In genomic region chr2:102391530-102391929, GRCh38 we compare ENCODE assay signal across 26 cellular contexts. TPM values are rescaled to one million over a fixed set of nuclear protein-coding genes. Genes with fewer than 3 reads are reported as not detected.
DNase-seq lines count a peak whose midpoint lies in the region; ATAC-seq, FAIRE-seq and TF ChIP-seq lines count a peak whose summit lies in the region.
"Had no signal": no experiment of that assay in that cellular context is flagged by ENCODE, and none has a peak within 500 bp of the region (broad histone marks: within the 10 kb centered on the region; RNA-seq: fewer than 3 reads in every experiment).

No MANE protein-coding gene starts in this region.

- TF ChIP-seq EP300 in GM12878 (IDR thresholded peaks at IDR 0.05; ENCODE audit: borderline replicate concordance in 1 of 2, control insufficient read depth in 1 of 2, low read depth in 2 of 2, low read length in 2 of 2): no peak

- H3K4me1 ChIP-seq in Loucy (ENCODE audit: insufficient read depth, low read length, poor library complexity, severe bottlenecking) (peaks cover 50% of the 10 kb centered on the region), GM12878 (ENCODE audit: control insufficient read depth, insufficient read depth, low read length) (peaks cover 21% of the 10 kb centered on the region)
- H3K4me1 ChIP-seq: Caco-2, esophagus muscularis mucosa, right atrium auricular region, stomach, upper lobe of right lung had no signal

- H3K4me3 ChIP-seq in Loucy (ENCODE audit: low read length, poor library complexity, severe bottlenecking) (peak overlapping the region; percentile 6), GM12878 (no peak overlapping the region)
- H3K4me3 ChIP-seq: dorsolateral prefrontal cortex, esophagus muscularis mucosa, right atrium auricular region, stomach, upper lobe of right lung had no signal

- ATAC-seq in activated naive CD4-positive, alpha-beta T cell treated with anti-CD3 and anti-CD28 coated beads, Interleukin-2, amount 50 U/mL, for 72 hours: peak; percentile 22 to 46
- ATAC-seq in GM12878 (no peak), HG03159 (IDR thresholded peaks at IDR 0.05; ENCODE audit: unreplicated experiment) (no peak)
- ATAC-seq: left ventricle myocardium superior, upper lobe of right lung, WTC11 had no signal

- SMC1A ChIA-PET in GM12878 (lab: Charles Lee; ENCODE audit: uncharacterized antibody, unreplicated experiment): interaction anchor here (0.6 to 1.8 kb wide), 7 partner anchors 10 to 32 kb away, joined by 3 to 7 read pairs (median 3); no protein-coding TSS in a partner anchor

- no peaks in the 10 kb centered on the region for H3K9me2 ChIP-seq in Loucy (replicated peaks; ENCODE audit: low read depth, low read length)

- POLR2A ChIA-PET in GM12878 (lab: Charles Lee): no interaction called here

- no peak overlapping the region for H3K27ac Mint-ChIP-seq in activated naive CD4-positive, alpha-beta T cell treated with anti-CD3 and anti-CD28 coated beads, Interleukin-2, amount 50 U/mL, for 72 hours
- no peak overlapping the region for H3K27ac Mint-ChIP-seq in activated naive CD4-positive, alpha-beta T cell treated with anti-CD3 and anti-CD28 coated beads for 36 hours
- peak overlapping the region; percentile 1 for H3K27ac Mint-ChIP-seq in stimulated activated naive CD8-positive, alpha-beta T cell treated with anti-CD3 and anti-CD28 coated beads, Interleukin-15, Interleukin-2, amounts not matched to agents 100 ng/mL and 50 ng/mL, for 24 hours
- H3K27ac Mint-ChIP-seq: T-helper 1 cell treated with Interleukin-12 subunit alpha and Interleukin-12 subunit beta and Interleukin-4 antibody, amounts not matched to agents 30 μg/mL and 1 μg/mL, for 36 hours; WTC11 had no signal

- no peak for TF ChIP-seq CTCF in Loucy (conservative IDR thresholded peaks at IDR 0.05; ENCODE audit: low read length)
- no peak for TF ChIP-seq CTCF in GM12878 (IDR thresholded peaks at IDR 0.05 in 2 of 3, conservative IDR thresholded peaks at IDR 0.05 in 1 of 3; ENCODE audit: control insufficient read depth in 2 of 3, extremely low read depth in 1 of 3, insufficient read depth in 1 of 3, low read depth in 3 of 3, low read length in 3 of 3)

- WGBS in GM12878 (ENCODE audit: insufficient coverage, insufficient replicate concordance, low lambda C conversion rate, missing lambda C conversion rate): 88% methylated on average over 2 of the region's 2 CpGs

- RAD21 ChIA-PET in GM12878 (lab: Charles Lee; ENCODE audit: unreplicated experiment): no interaction called here

- peaks cover 2% of the 10 kb centered on the region; the same call in 1 of the 2 replicates for H3F3A ChIP-seq in Loucy (ENCODE audit: low read depth)

- no peaks in the 10 kb centered on the region for H4K20me1 ChIP-seq in Loucy (ENCODE audit: insufficient read depth, low read length, poor library complexity, severe bottlenecking)
- H4K20me1 ChIP-seq in GM12878 (ENCODE audit: control insufficient read depth, insufficient read depth): no peaks in the 10 kb centered on the region

- peaks cover 17% of the 10 kb centered on the region for H3K4me1 Mint-ChIP-seq in activated naive CD4-positive, alpha-beta T cell treated with anti-CD3 and anti-CD28 coated beads for 36 hours (ENCODE audit: low read depth)
- peaks cover 21% of the 10 kb centered on the region for H3K4me1 Mint-ChIP-seq in stimulated activated naive CD8-positive, alpha-beta T cell treated with anti-CD3 and anti-CD28 coated beads, Interleukin-15, Interleukin-2, amounts not matched to agents 100 ng/mL and 50 ng/mL, for 24 hours (ENCODE audit: low read depth)
- H3K4me1 Mint-ChIP-seq: WTC11 had no signal

- in situ Hi-C loops in GM12878 (cut with MboI): no loop called here

- H3K9me3 Mint-ChIP-seq in activated naive CD4-positive, alpha-beta T cell treated with anti-CD3 and anti-CD28 coated beads, Interleukin-2, amount 50 U/mL, for 72 hours: no peaks in the 10 kb centered on the region
- H3K9me3 Mint-ChIP-seq in activated naive CD4-positive, alpha-beta T cell treated with anti-CD3 and anti-CD28 coated beads for 36 hours: no peaks in the 10 kb centered on the region
- H3K9me3 Mint-ChIP-seq in stimulated activated naive CD8-positive, alpha-beta T cell treated with anti-CD3 and anti-CD28 coated beads, Interleukin-15, Interleukin-2, amounts not matched to agents 100 ng/mL and 50 ng/mL, for 24 hours: no peaks in the 10 kb centered on the region
- H3K9me3 Mint-ChIP-seq: T-helper 1 cell treated with Interleukin-12 subunit alpha and Interleukin-12 subunit beta and Interleukin-4 antibody, amounts not matched to agents 30 μg/mL and 1 μg/mL, for 36 hours had no signal

- no peak overlapping the region for H3K4me3 Mint-ChIP-seq in activated naive CD4-positive, alpha-beta T cell treated with anti-CD3 and anti-CD28 coated beads for 36 hours
- H3K4me3 Mint-ChIP-seq in stimulated activated naive CD8-positive, alpha-beta T cell treated with anti-CD3 and anti-CD28 coated beads, Interleukin-15, Interleukin-2, amounts not matched to agents 100 ng/mL and 50 ng/mL, for 24 hours: peak overlapping the region; percentile 1
- H3K4me3 Mint-ChIP-seq: T-helper 1 cell treated with Interleukin-12 subunit alpha and Interleukin-12 subunit beta and Interleukin-4 antibody, amounts not matched to agents 30 μg/mL and 1 μg/mL, for 36 hours; WTC11 had no signal

- CTCF ChIA-PET in activated naive CD4-positive, alpha-beta T cell treated with anti-CD3 and anti-CD28 coated beads for 36 hours (lab: Charles Lee): interaction anchor here (1.4 kb wide), 1 partner anchor 21 kb away, joined by 3 read pairs; no protein-coding TSS in a partner anchor
- CTCF ChIA-PET in GM12878 (lab: Yijun Ruan, JAX): interaction anchor here (0.6 to 1.1 kb wide), 3 partner anchors 43 to 1467 kb away, joined by 3 read pairs; no protein-coding TSS in a partner anchor

- peaks cover 20 to 45% of the 10 kb centered on the region in 2 donors for H3K36me3 Mint-ChIP-seq in activated naive CD4-positive, alpha-beta T cell treated with anti-CD3 and anti-CD28 coated beads, Interleukin-2, amount 50 U/mL, for 72 hours
- peaks cover 26% of the 10 kb centered on the region for H3K36me3 Mint-ChIP-seq in activated naive CD4-positive, alpha-beta T cell treated with anti-CD3 and anti-CD28 coated beads for 36 hours (ENCODE audit: low read depth)
- H3K36me3 Mint-ChIP-seq in stimulated activated naive CD8-positive, alpha-beta T cell treated with anti-CD3 and anti-CD28 coated beads, Interleukin-15, Interleukin-2, amounts not matched to agents 100 ng/mL and 50 ng/mL, for 24 hours (ENCODE audit: low read depth): peaks cover 60% of the 10 kb centered on the region
- H3K36me3 Mint-ChIP-seq: WTC11 had no signal

- H3K27me3 ChIP-seq in Loucy (ENCODE audit: insufficient read depth, low read length, poor library complexity, severe bottlenecking) (no peaks in the 10 kb centered on the region), GM12878 (replicated peaks in 1 of 2; ENCODE audit: control insufficient read depth in 2 of 2, insufficient read depth in 2 of 2, low read length in 1 of 2) (no peaks in the 10 kb centered on the region)
- H3K27me3 ChIP-seq: esophagus muscularis mucosa, right atrium auricular region, stomach, upper lobe of right lung had no signal

- TF ChIP-seq POLR2A in GM12878 (IDR thresholded peaks at IDR 0.05; ENCODE audit: low read depth, low read length): no peak

- H3K27me3 Mint-ChIP-seq in activated naive CD4-positive, alpha-beta T cell treated with anti-CD3 and anti-CD28 coated beads for 36 hours (ENCODE audit: low read depth): no peaks in the 10 kb centered on the region
- H3K27me3 Mint-ChIP-seq in stimulated activated naive CD8-positive, alpha-beta T cell treated with anti-CD3 and anti-CD28 coated beads, Interleukin-15, Interleukin-2, amounts not matched to agents 100 ng/mL and 50 ng/mL, for 24 hours: no peaks in the 10 kb centered on the region

- no peak overlapping the region for H3K27ac ChIP-seq in GM12878 (ENCODE audit: control insufficient read depth, insufficient read depth)
- H3K27ac ChIP-seq: dorsolateral prefrontal cortex, esophagus muscularis mucosa, right atrium auricular region, stomach, upper lobe of right lung had no signal

- H3K4me2 ChIP-seq in Loucy (ENCODE audit: low read depth, low read length, poor library complexity, severe bottlenecking) (peak overlapping the region; percentile 38), GM12878 (ENCODE audit: control insufficient read depth, insufficient read depth) (no peak overlapping the region)

- no TSS peak for BruUV-seq in GM12878 (replicated peaks; lab: Mats Ljungman, UMichigan)

- H3K9me3 ChIP-seq in Loucy (ENCODE audit: insufficient read depth, low read depth, low read length) (no peaks in the 10 kb centered on the region), GM12878 (replicated peaks; ENCODE audit: control insufficient read depth, insufficient read depth, low read length) (no peaks in the 10 kb centered on the region; the same call in 2 of the 3 replicates)
- H3K9me3 ChIP-seq: Caco-2, esophagus muscularis mucosa, right atrium auricular region, stomach, upper lobe of right lung had no signal

- no peak for FAIRE-seq in GM12878 (lab: Jason Lieb, UNC)

- TF ChIP-seq RAD21 in GM12878 (IDR thresholded peaks at IDR 0.05; ENCODE audit: insufficient read depth, low read depth, low read length): no peak

- H3K79me2 ChIP-seq in Loucy (ENCODE audit: insufficient read depth, low read length): no peaks in the 10 kb centered on the region
- H3K79me2 ChIP-seq in GM12878 (ENCODE audit: control insufficient read depth, insufficient read depth, low read length): no peaks in the 10 kb centered on the region

- H3K36me3 ChIP-seq in Loucy (ENCODE audit: insufficient read depth, low read length) (no peaks in the 10 kb centered on the region; the same call in 1 of the 2 replicates), GM12878 (ENCODE audit: control insufficient read depth in 2 of 2, insufficient read depth in 2 of 2, low read length in 1 of 2) (peaks cover 2% of the 10 kb centered on the region in 2 experiments; a peak in 2 of 4 replicates)
- H3K36me3 ChIP-seq: esophagus muscularis mucosa, right atrium auricular region, upper lobe of right lung had no signal

- no peak for DNase-seq in activated naive CD4-positive, alpha-beta T cell treated with anti-CD3 and anti-CD28 coated beads, Interleukin-2, amount 50 U/mL, for 72 hours (ENCODE audit: low spot score in 2 of 2)
- no peak for DNase-seq in activated naive CD4-positive, alpha-beta T cell treated with anti-CD3 and anti-CD28 coated beads for 36 hours
- DNase-seq in GM12878 (ENCODE audit: low read depth, low spot score) (peak; percentile 52), NCI-H1417 (lab: John Stamatoyannopoulos, UW) (no peak), mesenteric fat pad (ENCODE audit: low spot score) (no peak)
- DNase-seq: Caco-2, dorsolateral prefrontal cortex, EL, HCEC 1CT, Kasumi-1, left ventricle myocardium superior, NCI-H1417 treated with DMSO at 0.1 percent for 48 hours, NCI-H2171, NCI-H774, occipital lobe, SIG-M5, stomach, upper lobe of right lung had no signal

- intact Hi-C loops in activated naive CD4-positive, alpha-beta T cell treated with anti-CD3 and anti-CD28 coated beads for 36 hours (cut with micrococcal nuclease): loop anchor here (1.0 kb wide), 1 partner anchor 24 kb away; no protein-coding TSS in a partner anchor
- intact Hi-C loops in GM12878 (cut with micrococcal nuclease; ENCODE audit: unreplicated experiment): no loop called here

- H2AFZ ChIP-seq in Loucy (ENCODE audit: low read length) (no peak overlapping the region), GM12878 (ENCODE audit: control insufficient read depth, low read depth, low read length) (no peak overlapping the region)

- H3K9ac ChIP-seq in Loucy (ENCODE audit: low read depth, low read length, poor library complexity, severe bottlenecking) (peak overlapping the region; percentile 12), GM12878 (ENCODE audit: control insufficient read depth, insufficient read depth, low read length) (no peak overlapping the region)

RNA-seq across cellular contexts. Expression of gene IL18RAP, which starts 31.4 kb away (rescaled TPM):
- total RNA-seq in activated naive CD4-positive, alpha-beta T cell treated with anti-CD3 and anti-CD28 coated beads, Interleukin-2, amount 50 U/mL, for 72 hours: 1 to 10 TPM; 2.6 to 9.3 TPM
- total RNA-seq in activated naive CD4-positive, alpha-beta T cell treated with anti-CD3 and anti-CD28 coated beads for 36 hours: 10 to 100 TPM; 11.2 to 15.1 TPM
- 5.9 and 6.6 TPM in 2 replicates for total RNA-seq in GM12878 (2013; cell fraction: nucleolus; rRNA removed)
- 0.65 and 0.85 TPM in 2 replicates for total RNA-seq in GM12878 (2014; rRNA removed)
- 1.0 and 1.3 TPM in 2 replicates for total RNA-seq in GM12878 (2014; rRNA removed; fragmentation: Illumina TruSeq; extraction: Trizol)
- 0.54 and 1.4 TPM in 2 replicates for total RNA-seq in GM12878 (2021)
- polyA plus RNA-seq in GM12878 (2011; ENCODE audit: low read depth): 1.2 TPM
- polyA plus RNA-seq in GM12878 (2011; rRNA removed): 1.6 and 3.4 TPM in 2 replicates
- polyA plus RNA-seq in GM12878 (2011; cell fraction: cytosol; rRNA removed): 0.60 and 0.72 TPM in 2 replicates
- polyA plus RNA-seq in GM12878 (2011; cell fraction: nucleus; rRNA removed): 5.1 and 9.1 TPM in 2 replicates
- polyA plus RNA-seq in GM12878 (2012): 1.3 and 4.6 TPM in 2 replicates
- 0.75 and 1.4 TPM in 2 replicates for polyA plus RNA-seq in GM12878 (2014; fragmentation: Illumina TruSeq; extraction: Trizol)
- under 1 TPM; 0.37 to 0.53 TPM for polyA plus RNA-seq in GM12878 (2014; fragmentation: Nextera tagmentation; extraction: Ambion mirVana)
- polyA plus RNA-seq in GM12878 (2014; rRNA removed): 0.64 and 0.86 TPM in 2 replicates
- polyA plus RNA-seq in GM12878 (2016; fragmentation: Nextera tagmentation; extraction: Ambion mirVana): 1 to 10 TPM in 1 of 2 experiments, not detected in 1; 1.1 TPM
- polyA minus RNA-seq in GM12878 (2011; rRNA and poly(A)+ RNA removed): 1.4 and 2.6 TPM in 2 replicates
- not detected in 2 replicates for polyA minus RNA-seq in GM12878 (2011; cell fraction: cytosol; rRNA and poly(A)+ RNA removed)
- polyA minus RNA-seq in GM12878 (2011; cell fraction: nucleus; rRNA and poly(A)+ RNA removed): 4.1 and 4.4 TPM in 2 replicates
- 13.8 TPM for total RNA-seq in mesenteric fat pad
- total RNA-seq: Caco-2, glomerular endothelial cell, WTC11 had no signal

RNA-seq across cellular contexts. Expression of gene IL18R1, which starts 35.9 kb away (rescaled TPM):
- total RNA-seq in activated naive CD4-positive, alpha-beta T cell treated with anti-CD3 and anti-CD28 coated beads, Interleukin-2, amount 50 U/mL, for 72 hours: 10 to 100 TPM; 11.7 to 28.3 TPM
- 10 to 100 TPM; 17.1 to 18.4 TPM for total RNA-seq in activated naive CD4-positive, alpha-beta T cell treated with anti-CD3 and anti-CD28 coated beads for 36 hours
- total RNA-seq in GM12878 (2013; cell fraction: nucleolus; rRNA removed): 52.5 and 58.7 TPM in 2 replicates
- 10.5 and 12.8 TPM in 2 replicates for total RNA-seq in GM12878 (2014; rRNA removed)
- total RNA-seq in GM12878 (2014; rRNA removed; fragmentation: Illumina TruSeq; extraction: Trizol): 11.6 and 14.6 TPM in 2 replicates
- total RNA-seq in GM12878 (2021): 10.0 and 10.4 TPM in 2 replicates
- polyA plus RNA-seq in GM12878 (2011; ENCODE audit: low read depth): 10.9 TPM
- 15.5 and 23.0 TPM in 2 replicates for polyA plus RNA-seq in GM12878 (2011; rRNA removed)
- 6.3 and 7.0 TPM in 2 replicates for polyA plus RNA-seq in GM12878 (2011; cell fraction: cytosol; rRNA removed)
- 25.2 and 33.5 TPM in 2 replicates for polyA plus RNA-seq in GM12878 (2011; cell fraction: nucleus; rRNA removed)
- polyA plus RNA-seq in GM12878 (2012): 14.1 and 28.7 TPM in 2 replicates
- 11.0 and 11.3 TPM in 2 replicates for polyA plus RNA-seq in GM12878 (2014; fragmentation: Illumina TruSeq; extraction: Trizol)
- polyA plus RNA-seq in GM12878 (2014; fragmentation: Nextera tagmentation; extraction: Ambion mirVana): 1 to 10 TPM; 3.5 to 3.8 TPM
- 9.0 and 12.0 TPM in 2 replicates for polyA plus RNA-seq in GM12878 (2014; rRNA removed)
- polyA plus RNA-seq in GM12878 (2016; fragmentation: Nextera tagmentation; extraction: Ambion mirVana): 10 to 100 TPM; 10.9 to 14.3 TPM
- polyA minus RNA-seq in GM12878 (2011; rRNA and poly(A)+ RNA removed): 10.4 and 10.8 TPM in 2 replicates
- polyA minus RNA-seq in GM12878 (2011; cell fraction: cytosol; rRNA and poly(A)+ RNA removed): 3.1 and 4.2 TPM in 2 replicates
- polyA minus RNA-seq in GM12878 (2011; cell fraction: nucleus; rRNA and poly(A)+ RNA removed): 26.6 and 29.5 TPM in 2 replicates
- total RNA-seq in mesenteric fat pad: 18.2 TPM
- total RNA-seq: Caco-2, WTC11 had no signal

Comparison
In these comparisons a context has a peak if more than half of its experiments do, and no peak if none do; other contexts are left out.
1. ATAC-seq: peak in activated naive CD4-positive, alpha-beta T cell treated with anti-CD3 and anti-CD28 coated beads, Interleukin-2, amount 50 U/mL, for 72 hours (2 of 2); none in GM12878 (single experiment) and HG03159 (single experiment).